ENCODE assay signal across 1 cellular context in genomic region chr13:68784275-68784674, GRCh38.
TF ChIP-seq lines count a peak whose summit lies in the region.

No MANE protein-coding gene starts in this region.

TF ChIP-seq in GM23338, 12 proteins besides CTCF, POLR2A, EP300 and RAD21 (continued from another document):
- TF ChIP-seq, protein P1, sequence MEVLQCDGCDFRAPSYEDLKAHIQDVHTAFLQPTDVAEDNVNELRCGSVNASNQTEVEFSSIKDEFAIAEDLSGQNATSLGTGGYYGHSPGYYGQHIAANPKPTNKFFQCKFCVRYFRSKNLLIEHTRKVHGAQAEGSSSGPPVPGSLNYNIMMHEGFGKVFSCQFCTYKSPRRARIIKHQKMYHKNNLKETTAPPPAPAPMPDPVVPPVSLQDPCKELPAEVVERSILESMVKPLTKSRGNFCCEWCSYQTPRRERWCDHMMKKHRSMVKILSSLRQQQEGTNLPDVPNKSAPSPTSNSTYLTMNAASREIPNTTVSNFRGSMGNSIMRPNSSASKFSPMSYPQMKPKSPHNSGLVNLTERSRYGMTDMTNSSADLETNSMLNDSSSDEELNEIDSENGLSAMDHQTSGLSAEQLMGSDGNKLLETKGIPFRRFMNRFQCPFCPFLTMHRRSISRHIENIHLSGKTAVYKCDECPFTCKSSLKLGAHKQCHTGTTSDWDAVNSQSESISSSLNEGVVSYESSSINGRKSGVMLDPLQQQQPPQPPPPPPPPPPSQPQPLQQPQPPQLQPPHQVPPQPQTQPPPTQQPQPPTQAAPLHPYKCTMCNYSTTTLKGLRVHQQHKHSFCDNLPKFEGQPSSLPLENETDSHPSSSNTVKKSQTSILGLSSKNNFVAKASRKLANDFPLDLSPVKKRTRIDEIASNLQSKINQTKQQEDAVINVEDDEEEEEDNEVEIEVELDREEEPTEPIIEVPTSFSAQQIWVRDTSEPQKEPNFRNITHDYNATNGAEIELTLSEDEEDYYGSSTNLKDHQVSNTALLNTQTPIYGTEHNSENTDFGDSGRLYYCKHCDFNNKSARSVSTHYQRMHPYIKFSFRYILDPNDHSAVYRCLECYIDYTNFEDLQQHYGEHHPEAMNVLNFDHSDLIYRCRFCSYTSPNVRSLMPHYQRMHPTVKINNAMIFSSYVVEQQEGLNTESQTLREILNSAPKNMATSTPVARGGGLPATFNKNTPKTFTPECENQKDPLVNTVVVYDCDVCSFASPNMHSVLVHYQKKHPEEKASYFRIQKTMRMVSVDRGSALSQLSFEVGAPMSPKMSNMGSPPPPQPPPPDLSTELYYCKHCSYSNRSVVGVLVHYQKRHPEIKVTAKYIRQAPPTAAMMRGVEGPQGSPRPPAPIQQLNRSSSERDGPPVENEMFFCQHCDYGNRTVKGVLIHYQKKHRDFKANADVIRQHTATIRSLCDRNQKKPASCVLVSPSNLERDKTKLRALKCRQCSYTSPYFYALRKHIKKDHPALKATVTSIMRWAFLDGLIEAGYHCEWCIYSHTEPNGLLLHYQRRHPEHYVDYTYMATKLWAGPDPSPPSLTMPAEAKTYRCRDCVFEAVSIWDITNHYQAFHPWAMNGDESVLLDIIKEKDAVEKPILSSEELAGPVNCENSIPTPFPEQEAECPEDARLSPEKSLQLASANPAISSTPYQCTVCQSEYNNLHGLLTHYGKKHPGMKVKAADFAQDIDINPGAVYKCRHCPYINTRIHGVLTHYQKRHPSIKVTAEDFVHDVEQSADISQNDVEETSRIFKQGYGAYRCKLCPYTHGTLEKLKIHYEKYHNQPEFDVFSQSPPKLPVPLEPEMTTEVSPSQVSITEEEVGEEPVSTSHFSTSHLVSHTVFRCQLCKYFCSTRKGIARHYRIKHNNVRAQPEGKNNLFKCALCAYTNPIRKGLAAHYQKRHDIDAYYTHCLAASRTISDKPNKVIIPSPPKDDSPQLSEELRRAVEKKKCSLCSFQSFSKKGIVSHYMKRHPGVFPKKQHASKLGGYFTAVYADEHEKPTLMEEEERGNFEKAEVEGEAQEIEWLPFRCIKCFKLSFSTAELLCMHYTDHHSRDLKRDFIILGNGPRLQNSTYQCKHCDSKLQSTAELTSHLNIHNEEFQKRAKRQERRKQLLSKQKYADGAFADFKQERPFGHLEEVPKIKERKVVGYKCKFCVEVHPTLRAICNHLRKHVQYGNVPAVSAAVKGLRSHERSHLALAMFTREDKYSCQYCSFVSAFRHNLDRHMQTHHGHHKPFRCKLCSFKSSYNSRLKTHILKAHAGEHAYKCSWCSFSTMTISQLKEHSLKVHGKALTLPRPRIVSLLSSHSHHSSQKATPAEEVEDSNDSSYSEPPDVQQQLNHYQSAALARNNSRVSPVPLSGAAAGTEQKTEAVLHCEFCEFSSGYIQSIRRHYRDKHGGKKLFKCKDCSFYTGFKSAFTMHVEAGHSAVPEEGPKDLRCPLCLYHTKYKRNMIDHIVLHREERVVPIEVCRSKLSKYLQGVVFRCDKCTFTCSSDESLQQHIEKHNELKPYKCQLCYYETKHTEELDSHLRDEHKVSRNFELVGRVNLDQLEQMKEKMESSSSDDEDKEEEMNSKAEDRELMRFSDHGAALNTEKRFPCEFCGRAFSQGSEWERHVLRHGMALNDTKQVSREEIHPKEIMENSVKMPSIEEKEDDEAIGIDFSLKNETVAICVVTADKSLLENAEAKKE (CRISPR knock-in tag; IDR thresholded peaks at IDR 0.05): no peak
- no peak for TF ChIP-seq POLR2AphosphoS5 (IDR thresholded peaks at IDR 0.05; ENCODE audit: low read depth)
- TF ChIP-seq REST (IDR thresholded peaks at IDR 0.05; ENCODE audit: unreplicated experiment): no peak
